ENCODE assay signal across 20 cellular contexts in genomic region chr12:80271770-80272169, GRCh38.
"Had no signal": no experiment of that assay in that cellular context is flagged by ENCODE, and none has a peak within 500 bp of the region (broad histone marks: within the 10 kb centered on the region; RNA-seq: fewer than 3 reads in every experiment).

No MANE protein-coding gene starts in this region.

- H3K4me2 ChIP-seq: hepatocyte had no signal

- H3K36me3 ChIP-seq: esophagus squamous epithelium, left ventricle myocardium inferior, lower lobe of right lung, right lobe of liver, stomach, thoracic aorta, transverse colon had no signal

- H3K9me3 ChIP-seq: esophagus squamous epithelium, left ventricle myocardium inferior, lower lobe of right lung, psoas muscle, right lobe of liver, stomach, thoracic aorta, transverse colon had no signal

- H3K27ac Mint-ChIP-seq: memory B cell; naive thymus-derived CD4-positive, alpha-beta T cell; nephron progenitor cell had no signal

- H3K9me3 Mint-ChIP-seq: central memory CD8-positive, alpha-beta T cell; memory B cell; naive thymus-derived CD4-positive, alpha-beta T cell; nephron progenitor cell had no signal

- H3K27me3 ChIP-seq: esophagus squamous epithelium, hepatocyte, right lobe of liver, stomach, transverse colon had no signal

- H3K36me3 Mint-ChIP-seq: memory B cell; naive thymus-derived CD4-positive, alpha-beta T cell had no signal

- DNase-seq: dermis blood vessel endothelial cell; esophagus squamous epithelium; kidney; left cardiac atrium; left ventricle myocardium inferior; lower lobe of right lung; naive thymus-derived CD4-positive, alpha-beta T cell; nephron progenitor cell; psoas muscle; right lobe of liver; small intestine; stimulated activated CD4-positive, alpha-beta T cell treated with anti-CD3 and anti-CD28 coated beads, Interleukin-12 subunit alpha, Interleukin-12 subunit beta, amount 100 ng/mL, for 4 hours; stimulated activated naive CD4-positive, alpha-beta T cell; stomach; substantia nigra; transverse colon had no signal

- H3K4me3 ChIP-seq: esophagus squamous epithelium, hepatocyte, left ventricle myocardium inferior, lower lobe of right lung, psoas muscle, right lobe of liver, stomach, thoracic aorta, transverse colon had no signal

- H3K4me3 Mint-ChIP-seq: central memory CD8-positive, alpha-beta T cell; memory B cell; naive thymus-derived CD4-positive, alpha-beta T cell; nephron progenitor cell had no signal

- H3K79me2 ChIP-seq: hepatocyte had no signal

- H3K4me1 Mint-ChIP-seq: central memory CD8-positive, alpha-beta T cell; naive thymus-derived CD4-positive, alpha-beta T cell had no signal

- H3K4me1 ChIP-seq: lower lobe of right lung, psoas muscle, right lobe of liver, transverse colon had no signal

- H2AFZ ChIP-seq: hepatocyte had no signal

- H3K27ac ChIP-seq: esophagus squamous epithelium, hepatocyte, left ventricle myocardium inferior, lower lobe of right lung, psoas muscle, right lobe of liver, stomach, thoracic aorta, transverse colon had no signal
